ENCODE assay signal across 8 cellular contexts in the genomic region with DNA sequence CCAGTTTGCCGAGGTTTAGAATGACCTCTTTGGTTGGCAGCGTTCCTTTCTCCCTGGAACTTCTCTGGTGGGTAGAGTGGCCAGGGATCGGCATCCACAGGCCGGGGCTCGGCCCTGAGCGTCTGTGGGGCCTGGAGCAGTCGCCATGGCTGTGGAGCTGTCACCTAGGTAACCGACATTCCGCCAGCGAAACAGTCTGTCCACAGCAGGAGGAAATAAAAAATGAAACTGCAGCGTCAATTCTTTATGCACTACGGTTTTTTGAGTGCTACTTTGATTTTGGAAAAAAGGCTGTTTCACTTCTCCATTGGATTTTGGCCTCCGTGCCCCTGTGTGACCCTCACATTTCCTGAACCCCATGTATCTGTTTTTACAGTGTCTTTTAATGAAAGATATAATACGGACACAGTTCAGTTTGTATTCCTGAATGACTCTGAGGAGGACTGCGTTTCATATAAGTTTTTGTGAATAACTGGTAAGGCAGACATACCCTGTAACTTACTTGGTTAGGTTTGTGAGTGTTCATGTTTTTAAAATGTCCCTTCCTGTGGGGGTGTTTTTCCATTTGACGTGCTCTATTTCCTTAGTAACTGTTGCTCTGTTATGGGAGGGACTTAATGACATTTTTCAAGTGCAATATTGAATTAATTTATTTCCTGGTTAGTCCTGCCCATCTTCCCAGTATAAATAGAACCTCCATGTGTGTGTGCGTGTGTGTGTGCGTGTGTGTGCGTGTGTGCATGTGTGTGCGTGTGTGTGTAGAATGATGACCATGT.
DNase-seq lines count a peak whose midpoint lies in the region; ATAC-seq and TF ChIP-seq lines count a peak whose summit lies in the region.

No MANE protein-coding gene starts in this region.

- H3K9me2 ChIP-seq in GM23338 (ENCODE audit: insufficient read depth), result no peaks in the 10 kb centered on the region

- peak; percentile 63 for DNase-seq in activated CD8-positive, alpha-beta memory T cell treated with anti-CD3 and anti-CD28 coated beads for 24 hours
- no peak for DNase-seq in activated CD8-positive, alpha-beta memory T cell treated with anti-CD3 and anti-CD28 coated beads, Interleukin-2, amount 50 U/mL, for 4 hours
- peak; percentile 87 for DNase-seq in NCI-H2029 (lab: John Stamatoyannopoulos, UW)
- DNase-seq in left cardiac atrium, result peak; percentile 78
- DNase-seq in GM23338 (ENCODE audit: low spot score), result no peak

- H3K36me3 Mint-ChIP-seq in GM23338 (ENCODE audit: low read depth), result no peaks in the 10 kb centered on the region

- peaks cover 6% of the 10 kb centered on the region for H3K27me3 Mint-ChIP-seq in GM23338 (ENCODE audit: insufficient read depth, low read depth, poor library complexity)

- no peak for TF ChIP-seq CTCF in GM23338 (conservative IDR thresholded peaks at IDR 0.05; ENCODE audit: low read depth in 2 of 2)

- H3K4me1 Mint-ChIP-seq in GM23338, result peaks cover 3% of the 10 kb centered on the region; the same call in 1 of the 3 replicates

- H3K4me2 ChIP-seq in GM23338, result no peak overlapping the region

- H3K27ac ChIP-seq in angular gyrus (ENCODE audit: low read depth, low read length), result peak overlapping the region; percentile 72
- H3K27ac ChIP-seq in rectal smooth muscle tissue (ENCODE audit: low read depth, low read length), result peak overlapping the region; percentile 88
- H3K27ac ChIP-seq in GM23338 (ENCODE audit: low read depth), result no peak overlapping the region

- intact Hi-C loops in left cardiac atrium (cut with DNase I), result loop anchor here (10.0 kb wide), 2 partner anchors 53 to 157 kb away; no protein-coding TSS in a partner anchor

- H2AFZ ChIP-seq in GM23338, result no peak overlapping the region

- H3K36me3 ChIP-seq in rectal smooth muscle tissue (ENCODE audit: control insufficient read depth, insufficient read depth, low read length), result no peaks in the 10 kb centered on the region
- H3K36me3 ChIP-seq in GM23338 (ENCODE audit: insufficient read depth), result no peaks in the 10 kb centered on the region

- H3K9me3 Mint-ChIP-seq in GM23338, result no peaks in the 10 kb centered on the region

- ATAC-seq in left cardiac atrium, result peak; percentile 83 to 91
- ATAC-seq in GM23338, result no peak
- no peak for ATAC-seq in HG02763 (IDR thresholded peaks at IDR 0.05; ENCODE audit: unreplicated experiment)

- no peak overlapping the region for H3K9ac ChIP-seq in rectal smooth muscle tissue (ENCODE audit: low read length)

- H3K4me3 ChIP-seq in rectal smooth muscle tissue (ENCODE audit: low read length), result peak overlapping the region; percentile 57
- no peak overlapping the region for H3K4me3 ChIP-seq in GM23338

- H3K27me3 ChIP-seq in rectal smooth muscle tissue (ENCODE audit: control insufficient read depth, insufficient read depth, low read length), result no peaks in the 10 kb centered on the region
- H3K27me3 ChIP-seq in GM23338 (ENCODE audit: insufficient read depth), result no peaks in the 10 kb centered on the region

- no peak overlapping the region for H3K27ac Mint-ChIP-seq in GM23338

- no peaks in the 10 kb centered on the region for H4K20me1 ChIP-seq in GM23338 (replicated peaks; ENCODE audit: insufficient read depth)

- H3K4me3 Mint-ChIP-seq in GM23338, result no peak overlapping the region

- peaks cover 21% of the 10 kb centered on the region for H3K4me1 ChIP-seq in rectal smooth muscle tissue (ENCODE audit: control insufficient read depth, insufficient read depth, low read length)
- H3K4me1 ChIP-seq in GM23338 (ENCODE audit: insufficient read depth), result no peaks in the 10 kb centered on the region

- H3F3A ChIP-seq in GM23338 (replicated peaks; ENCODE audit: low read depth), result no peaks in the 10 kb centered on the region

- no peaks in the 10 kb centered on the region for H3K79me2 ChIP-seq in GM23338 (replicated peaks; ENCODE audit: insufficient read depth)

TF ChIP-seq in GM23338, 12 proteins besides CTCF, POLR2A, EP300 and RAD21 (continues in another document):
- TF ChIP-seq EZH2phosphoT487 (IDR thresholded peaks at IDR 0.05; ENCODE audit: unreplicated experiment) (no peak), ZNF331 (CRISPR knock-in tag; IDR thresholded peaks at IDR 0.05; ENCODE audit: low read depth) (no peak), CREB1 (CRISPR knock-in tag; IDR thresholded peaks at IDR 0.05; ENCODE audit: low read depth) (no peak), POLR2AphosphoS5 (IDR thresholded peaks at IDR 0.05; ENCODE audit: low read depth) (no peak), EZH2 (IDR thresholded peaks at IDR 0.05; ENCODE audit: low read depth, unreplicated experiment) (no peak)
- TF ChIP-seq, protein P1, sequence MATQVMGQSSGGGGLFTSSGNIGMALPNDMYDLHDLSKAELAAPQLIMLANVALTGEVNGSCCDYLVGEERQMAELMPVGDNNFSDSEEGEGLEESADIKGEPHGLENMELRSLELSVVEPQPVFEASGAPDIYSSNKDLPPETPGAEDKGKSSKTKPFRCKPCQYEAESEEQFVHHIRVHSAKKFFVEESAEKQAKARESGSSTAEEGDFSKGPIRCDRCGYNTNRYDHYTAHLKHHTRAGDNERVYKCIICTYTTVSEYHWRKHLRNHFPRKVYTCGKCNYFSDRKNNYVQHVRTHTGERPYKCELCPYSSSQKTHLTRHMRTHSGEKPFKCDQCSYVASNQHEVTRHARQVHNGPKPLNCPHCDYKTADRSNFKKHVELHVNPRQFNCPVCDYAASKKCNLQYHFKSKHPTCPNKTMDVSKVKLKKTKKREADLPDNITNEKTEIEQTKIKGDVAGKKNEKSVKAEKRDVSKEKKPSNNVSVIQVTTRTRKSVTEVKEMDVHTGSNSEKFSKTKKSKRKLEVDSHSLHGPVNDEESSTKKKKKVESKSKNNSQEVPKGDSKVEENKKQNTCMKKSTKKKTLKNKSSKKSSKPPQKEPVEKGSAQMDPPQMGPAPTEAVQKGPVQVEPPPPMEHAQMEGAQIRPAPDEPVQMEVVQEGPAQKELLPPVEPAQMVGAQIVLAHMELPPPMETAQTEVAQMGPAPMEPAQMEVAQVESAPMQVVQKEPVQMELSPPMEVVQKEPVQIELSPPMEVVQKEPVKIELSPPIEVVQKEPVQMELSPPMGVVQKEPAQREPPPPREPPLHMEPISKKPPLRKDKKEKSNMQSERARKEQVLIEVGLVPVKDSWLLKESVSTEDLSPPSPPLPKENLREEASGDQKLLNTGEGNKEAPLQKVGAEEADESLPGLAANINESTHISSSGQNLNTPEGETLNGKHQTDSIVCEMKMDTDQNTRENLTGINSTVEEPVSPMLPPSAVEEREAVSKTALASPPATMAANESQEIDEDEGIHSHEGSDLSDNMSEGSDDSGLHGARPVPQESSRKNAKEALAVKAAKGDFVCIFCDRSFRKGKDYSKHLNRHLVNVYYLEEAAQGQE (IDR thresholded peaks at IDR 0.05; ENCODE audit: unreplicated experiment), result no peak
- TF ChIP-seq, protein P2, sequence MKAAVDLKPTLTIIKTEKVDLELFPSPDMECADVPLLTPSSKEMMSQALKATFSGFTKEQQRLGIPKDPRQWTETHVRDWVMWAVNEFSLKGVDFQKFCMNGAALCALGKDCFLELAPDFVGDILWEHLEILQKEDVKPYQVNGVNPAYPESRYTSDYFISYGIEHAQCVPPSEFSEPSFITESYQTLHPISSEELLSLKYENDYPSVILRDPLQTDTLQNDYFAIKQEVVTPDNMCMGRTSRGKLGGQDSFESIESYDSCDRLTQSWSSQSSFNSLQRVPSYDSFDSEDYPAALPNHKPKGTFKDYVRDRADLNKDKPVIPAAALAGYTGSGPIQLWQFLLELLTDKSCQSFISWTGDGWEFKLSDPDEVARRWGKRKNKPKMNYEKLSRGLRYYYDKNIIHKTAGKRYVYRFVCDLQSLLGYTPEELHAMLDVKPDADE (IDR thresholded peaks at IDR 0.05), result no peak

Comparison
In these comparisons a context has a peak if more than half of its experiments do, and no peak if none do; other contexts are left out.
1. DNase-seq: peak in activated CD8-positive, alpha-beta memory T cell treated with anti-CD3 and anti-CD28 coated beads for 24 hours (single experiment), NCI-H2029 (single experiment) and left cardiac atrium (single experiment); none in activated CD8-positive, alpha-beta memory T cell treated with anti-CD3 and anti-CD28 coated beads, Interleukin-2, amount 50 U/mL, for 4 hours (single experiment) and GM23338 (single experiment).
2. ATAC-seq: peak in left cardiac atrium (2 of 2); none in GM23338 (single experiment) and HG02763 (single experiment).